ENCODE assay signal across 8 cellular contexts in the genomic region with DNA sequence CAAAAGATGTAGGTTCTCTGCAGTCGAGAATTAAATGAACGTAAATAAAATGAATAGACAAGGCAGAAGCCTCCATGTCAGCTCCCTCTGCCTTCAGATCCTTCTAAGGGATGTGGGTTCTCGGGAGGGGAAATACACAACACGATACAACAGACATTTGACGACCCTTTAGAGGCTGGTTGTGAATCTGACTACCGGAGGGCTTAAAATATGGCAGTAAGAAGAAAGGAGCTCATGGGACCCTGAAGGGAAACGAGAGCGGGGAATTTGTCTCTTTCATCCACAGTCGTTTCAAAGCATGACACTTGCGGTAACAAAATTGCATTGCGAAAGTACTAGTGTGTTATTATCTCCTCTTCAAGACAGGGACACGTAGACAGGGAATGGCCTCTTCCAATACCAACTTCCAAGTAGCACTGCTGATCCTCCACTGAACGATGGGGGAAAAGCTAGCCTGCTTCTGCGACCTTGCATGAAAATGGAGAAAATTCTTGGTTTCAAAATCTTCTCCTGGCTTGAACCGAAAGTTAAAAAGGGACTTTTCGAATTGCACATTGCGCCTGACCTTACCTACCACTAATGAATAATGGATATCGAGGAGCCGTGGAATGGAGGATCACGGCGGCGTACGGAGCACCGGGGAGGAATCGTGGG. TPM values are rescaled to one million over a fixed set of nuclear protein-coding genes. Genes with fewer than 3 reads are reported as not detected.
DNase-seq lines count a peak whose midpoint lies in the region; ATAC-seq and FAIRE-seq lines count a peak whose summit lies in the region.

No MANE protein-coding gene starts in this region.

- no peak for FAIRE-seq in small intestine (lab: Jason Lieb, UNC)

- WGBS in iPS DF 6.9 (ENCODE audit: insufficient coverage, insufficient read length) = no CpG with 5 or more reads among the region's 25 CpGs
- WGBS in small intestine, 3 donors = 10 to 14% (median 10%) methylated on average over 25 of the region's 25 CpGs

- H3K4me3 ChIP-seq in iPS DF 6.9 (ENCODE audit: low read length) (peak overlapping the region; percentile 62; the same call in 1 of the 2 replicates), small intestine (ENCODE audit: low read depth in 1 of 2, low read length in 2 of 2) (peak overlapping the region; percentile 64 to 97)

- H3K27me3 Mint-ChIP-seq in activated T-helper 2 cell treated with anti-CD3 and anti-CD28 coated beads, Interferon-gamma antibody, Interleukin-2, Interleukin-4, amounts not matched to agents 10 μg/mL and 5 μg/mL and 100 μg/mL, durations not matched to agents 14 hours and 24 hours and 36 hours (ENCODE audit: low read depth) = peaks cover 45% of the 10 kb centered on the region

- ATAC-seq in HG03432 (IDR thresholded peaks at IDR 0.05; ENCODE audit: unreplicated experiment) = peak; percentile 5
- ATAC-seq in GM19455 (IDR thresholded peaks at IDR 0.05; ENCODE audit: unreplicated experiment) = no peak

- intact Hi-C loops in activated T-helper 2 cell treated with anti-CD3 and anti-CD28 coated beads, Interferon-gamma antibody, Interleukin-2, Interleukin-4, amounts not matched to agents 10 μg/mL and 5 μg/mL and 100 μg/mL, durations not matched to agents 14 hours and 24 hours and 36 hours (cut with micrococcal nuclease) = loop anchor here (10.0 kb wide), 2 partner anchors 293 to 583 kb away; no protein-coding TSS in a partner anchor

- peak overlapping the region; percentile 76 for H3K27ac Mint-ChIP-seq in activated T-helper 2 cell treated with anti-CD3 and anti-CD28 coated beads, Interferon-gamma antibody, Interleukin-2, Interleukin-4, amounts not matched to agents 10 μg/mL and 5 μg/mL and 100 μg/mL, durations not matched to agents 14 hours and 24 hours and 36 hours

- peaks cover 4% of the 10 kb centered on the region for H3K36me3 Mint-ChIP-seq in activated T-helper 2 cell treated with anti-CD3 and anti-CD28 coated beads, Interferon-gamma antibody, Interleukin-2, Interleukin-4, amounts not matched to agents 10 μg/mL and 5 μg/mL and 100 μg/mL, durations not matched to agents 14 hours and 24 hours and 36 hours (ENCODE audit: low read depth)

- H3K27me3 ChIP-seq in iPS DF 6.9 (ENCODE audit: control insufficient read depth, insufficient read depth, low read length) (peaks cover 13% of the 10 kb centered on the region; the same call in 1 of the 2 replicates), small intestine (ENCODE audit: control insufficient read depth in 2 of 2, insufficient read depth in 2 of 2, low read length in 2 of 2) (peaks cover 3 to 12% of the 10 kb centered on the region in 2 donors)

- no peaks in the 10 kb centered on the region for H3K9me3 Mint-ChIP-seq in activated T-helper 2 cell treated with anti-CD3 and anti-CD28 coated beads, Interferon-gamma antibody, Interleukin-2, Interleukin-4, amounts not matched to agents 10 μg/mL and 5 μg/mL and 100 μg/mL, durations not matched to agents 14 hours and 24 hours and 36 hours

- H3K9me3 ChIP-seq in iPS DF 6.9 (ENCODE audit: control insufficient read depth, insufficient read depth, low read length) (no peaks in the 10 kb centered on the region), small intestine (ENCODE audit: control insufficient read depth, low read depth) (no peaks in the 10 kb centered on the region)

- DNase-seq in G401 (ENCODE audit: low spot score) (peak; percentile 61), iPS DF 6.9 (ENCODE audit: low read depth, low spot score) (no peak), small intestine (peak; percentile 17), ACHN (no peak), NAMALWA (ENCODE audit: low spot score) (no peak)
- peak; percentile 11 for DNase-seq in activated T-helper 2 cell treated with anti-CD3 and anti-CD28 coated beads, Interferon-gamma antibody, Interleukin-2, Interleukin-4, amounts not matched to agents 10 μg/mL and 5 μg/mL and 100 μg/mL, durations not matched to agents 14 hours and 24 hours and 36 hours (ENCODE audit: low spot score)

- in situ Hi-C loops in G401 (cut with HindIII; ENCODE audit: low sequenced_read_pairs) (no loop called here), ACHN (cut with HindIII; ENCODE audit: low pct_ligation_motif_present, low pct_unique_long_range_greater_than_20kb, low sequenced_read_pairs) (no loop called here)

- peaks cover 32% of the 10 kb centered on the region for H3K4me1 Mint-ChIP-seq in activated T-helper 2 cell treated with anti-CD3 and anti-CD28 coated beads, Interferon-gamma antibody, Interleukin-2, Interleukin-4, amounts not matched to agents 10 μg/mL and 5 μg/mL and 100 μg/mL, durations not matched to agents 14 hours and 24 hours and 36 hours (ENCODE audit: low read depth)

- H3K4me3 Mint-ChIP-seq in activated T-helper 2 cell treated with anti-CD3 and anti-CD28 coated beads, Interferon-gamma antibody, Interleukin-2, Interleukin-4, amounts not matched to agents 10 μg/mL and 5 μg/mL and 100 μg/mL, durations not matched to agents 14 hours and 24 hours and 36 hours (ENCODE audit: low read depth) = peak overlapping the region; percentile 90

- H3K4me1 ChIP-seq in iPS DF 6.9 (ENCODE audit: control insufficient read depth, insufficient read depth, low read length) (peaks cover 4% of the 10 kb centered on the region; the same call in 1 of the 2 replicates), small intestine (ENCODE audit: control insufficient read depth in 2 of 2, insufficient read depth in 1 of 2, low read depth in 1 of 2, low read length in 1 of 2) (peaks cover 0 to 2% of the 10 kb centered on the region in 2 donors)

- H3K27ac ChIP-seq in iPS DF 6.9 (ENCODE audit: low read length) (no peak overlapping the region), small intestine (ENCODE audit: low read depth in 1 of 2, low read length in 1 of 2) (peak overlapping the region in 1 of 2 donors; percentile 86)

- no peaks in the 10 kb centered on the region for H3K36me3 ChIP-seq in iPS DF 6.9 (ENCODE audit: control insufficient read depth, insufficient read depth, low read length)
- no peaks in the 10 kb centered on the region for H3K36me3 ChIP-seq in small intestine (ENCODE audit: control insufficient read depth in 2 of 2, insufficient read depth in 2 of 2, low read length in 2 of 2)

RNA-seq across cellular contexts. Expression of a gene that starts 1.2 kb away (rescaled TPM):
- total RNA-seq in G401 (2014; rRNA removed; shearing (Covaris generic)) = 2.5 and 2.7 TPM in 2 replicates
- total RNA-seq in activated T-helper 2 cell treated with anti-CD3 and anti-CD28 coated beads, Interferon-gamma antibody, Interleukin-2, Interleukin-4, amounts not matched to agents 10 μg/mL and 5 μg/mL and 100 μg/mL, durations not matched to agents 14 hours and 24 hours and 36 hours = 18.4 and 25.0 TPM in 2 replicates
- 1 to 10 TPM in 2 of 3 donors, under 1 TPM in 1; 0.89 to 3.5 (median 1.1) TPM for polyA plus RNA-seq in small intestine

Comparison
In these comparisons a context has a peak if more than half of its experiments do, and no peak if none do; other contexts are left out.
1. DNase-seq: peak in G401 (single experiment), activated T-helper 2 cell treated with anti-CD3 and anti-CD28 coated beads, Interferon-gamma antibody, Interleukin-2, Interleukin-4, amounts not matched to agents 10 μg/mL and 5 μg/mL and 100 μg/mL, durations not matched to agents 14 hours and 24 hours and 36 hours (single experiment) and small intestine (single experiment); none in iPS DF 6.9 (single experiment), ACHN (single experiment) and NAMALWA (single experiment).